In the genomic region with DNA sequence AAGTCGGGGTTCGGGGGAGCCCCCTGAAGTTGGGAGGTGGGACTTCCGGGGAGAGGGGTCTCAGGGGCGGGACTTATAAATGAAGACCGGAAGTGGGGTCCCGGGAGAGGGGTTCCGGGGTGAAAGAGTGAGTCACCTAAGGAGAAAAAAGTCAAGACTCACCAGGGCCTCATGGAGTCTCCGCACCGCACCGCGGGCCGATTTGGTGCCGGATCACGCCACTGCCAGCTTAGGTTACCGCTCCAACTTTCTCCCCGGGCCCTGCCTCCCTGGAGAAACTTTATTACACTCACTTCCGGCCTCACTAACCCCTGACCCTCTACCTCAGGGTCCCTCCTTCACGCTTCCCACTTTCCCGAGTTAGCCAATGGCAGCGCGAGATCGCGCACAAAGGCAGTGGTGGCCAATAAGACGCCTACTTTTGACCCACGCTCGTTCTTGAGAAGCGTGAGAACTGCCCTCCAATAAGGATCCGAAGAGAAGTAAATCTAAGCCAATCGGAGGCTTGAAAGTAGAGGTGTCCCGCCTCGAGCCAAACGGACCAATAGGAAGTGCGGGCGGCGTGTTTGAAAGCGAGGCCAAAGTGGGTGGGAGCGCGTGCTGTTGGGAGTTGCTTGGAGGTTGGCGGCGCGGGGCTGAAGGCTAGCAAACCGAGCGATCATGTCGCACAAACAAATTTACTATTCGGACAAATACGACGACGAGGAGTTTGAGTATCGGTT, we compare ENCODE assay signal across 8 cellular contexts. TPM values are rescaled to one million over a fixed set of nuclear protein-coding genes. Genes with fewer than 3 reads are reported as not detected.
DNase-seq lines count a peak whose midpoint lies in the region; ATAC-seq lines count a peak whose summit lies in the region.

A gene (plus strand): TSS at position 596 of the 722 bp plus-strand sequence. CDS start 65 bp downstream, at position 661.

- DNase-seq in EL (peak; percentile 100), GOT3 (lab: John Stamatoyannopoulos, UW) (peak; percentile 92), LHCN-M2 (ENCODE audit: low read depth) (peak; percentile 100), RPMI7951 (ENCODE audit: low read depth) (peak; percentile 100), fibroblast of peridontal ligament (ENCODE audit: extremely low read depth) (peak; percentile 100)
- DNase-seq in naive thymus-derived CD8-positive, alpha-beta T cell = peak; percentile 86 to 99 (median 98)
- DNase-seq in stimulated activated naive CD4-positive, alpha-beta T cell (lab: John Stamatoyannopoulos, UW) = peak; percentile 97 to 100 (median 98)

- peaks cover 28% of the 10 kb centered on the region for H3K4me1 Mint-ChIP-seq in activated T-helper 17 cell treated with anti-CD3 and anti-CD28 coated beads, Interleukin-2, amount 50 U/mL, for 72 hours
- peaks cover 15 to 33% (median 30%) of the 10 kb centered on the region in 4 donors for H3K4me1 Mint-ChIP-seq in naive thymus-derived CD8-positive, alpha-beta T cell

- no peak within 1 kb of the TSS for H3K27ac Mint-ChIP-seq in activated T-helper 17 cell treated with anti-CD3 and anti-CD28 coated beads, Interleukin-2, amount 50 U/mL, for 72 hours
- H3K27ac Mint-ChIP-seq in naive thymus-derived CD8-positive, alpha-beta T cell = no peak within 1 kb of the TSS

- no peaks in the 10 kb centered on the region for H3K27me3 Mint-ChIP-seq in activated T-helper 17 cell treated with anti-CD3 and anti-CD28 coated beads, Interleukin-2, amount 50 U/mL, for 72 hours
- H3K27me3 Mint-ChIP-seq in naive thymus-derived CD8-positive, alpha-beta T cell = no peaks in the 10 kb centered on the region

- H3K9me3 Mint-ChIP-seq in activated T-helper 17 cell treated with anti-CD3 and anti-CD28 coated beads, Interleukin-2, amount 50 U/mL, for 72 hours = no peaks in the 10 kb centered on the region
- H3K9me3 Mint-ChIP-seq in naive thymus-derived CD8-positive, alpha-beta T cell = no peaks in the 10 kb centered on the region

- POLR2A ChIA-PET in naive thymus-derived CD8-positive, alpha-beta T cell (lab: Charles Lee) = interaction anchor here (0.6 to 7.5 kb wide), 15 partner anchors 9 to 672 kb away, joined by 3 to 85 read pairs (median 4); a partner anchor contains a TSS

- H3K36me3 Mint-ChIP-seq in activated T-helper 17 cell treated with anti-CD3 and anti-CD28 coated beads, Interleukin-2, amount 50 U/mL, for 72 hours (ENCODE audit: low read depth) = peaks cover 52% of the 10 kb centered on the region
- H3K36me3 Mint-ChIP-seq in naive thymus-derived CD8-positive, alpha-beta T cell = peaks cover 0 to 17% (median 0%) of the 10 kb centered on the region in 3 donors

- peak; percentile 86 for ATAC-seq in activated T-helper 17 cell treated with anti-CD3 and anti-CD28 coated beads, Interleukin-2, amount 50 U/mL, for 72 hours (replicated peaks)
- ATAC-seq in naive thymus-derived CD8-positive, alpha-beta T cell = peak; percentile 88 to 90

- H3K4me3 Mint-ChIP-seq in activated T-helper 17 cell treated with anti-CD3 and anti-CD28 coated beads, Interleukin-2, amount 50 U/mL, for 72 hours = no peak within 1 kb of the TSS
- H3K4me3 Mint-ChIP-seq in naive thymus-derived CD8-positive, alpha-beta T cell = no peak within 1 kb of the TSS

RNA-seq across cellular contexts. Expression of the gene that starts here (rescaled TPM):
- total RNA-seq in LHCN-M2 (2014; rRNA removed) = 164 and 175 TPM in 2 replicates
- polyA plus RNA-seq in LHCN-M2 (2012) = 188 TPM
- total RNA-seq in RPMI7951 (2014; rRNA removed; shearing (Covaris generic)) = 344 and 400 TPM in 2 replicates
- 100 to 1,000 TPM; 162 to 188 TPM for total RNA-seq in activated T-helper 17 cell treated with anti-CD3 and anti-CD28 coated beads, Interleukin-2, amount 50 U/mL, for 72 hours
- 10 to 100 TPM; 11.1 to 11.7 TPM for total RNA-seq in naive thymus-derived CD8-positive, alpha-beta T cell
- 10 to 100 TPM; 58.0 to 66.6 (median 63.0) TPM for polyA plus RNA-seq in naive thymus-derived CD8-positive, alpha-beta T cell

Comparison
In these comparisons a context has a peak if more than half of its experiments do, and no peak if none do; other contexts are left out.
1. Peak in every context shown above with its lines: DNase-seq and ATAC-seq.
2. RNA of the gene that starts here (total RNA-seq): 344 to 400 TPM in RPMI7951, 162 to 188 TPM in activated T-helper 17 cell treated with anti-CD3 and anti-CD28 coated beads, Interleukin-2, amount 50 U/mL, for 72 hours and 164 to 175 TPM in LHCN-M2; 11.1 to 11.7 TPM in naive thymus-derived CD8-positive, alpha-beta T cell; every median in the first group is over 10 times any median in the second.